19 cellular contexts compared by ENCODE assay signal in genomic region chr3:40660554-40660953, GRCh38.
DNase-seq lines count a peak whose midpoint lies in the region; ATAC-seq, FAIRE-seq and TF ChIP-seq lines count a peak whose summit lies in the region.
"Had no signal": no experiment of that assay in that cellular context is flagged by ENCODE, and none has a peak within 500 bp of the region (broad histone marks: within the 10 kb centered on the region; RNA-seq: fewer than 3 reads in every experiment).

No MANE protein-coding gene starts in this region.

- no peaks in the 10 kb centered on the region for H3K27me3 Mint-ChIP-seq in memory B cell
- H3K27me3 Mint-ChIP-seq in activated T-cell treated with anti-CD3 and anti-CD28 coated beads, Interleukin-2, amount 50 U/mL, for 24 hours: peaks cover 20% of the 10 kb centered on the region

- no peak overlapping the region for H3K4me3 Mint-ChIP-seq in memory B cell
- H3K4me3 Mint-ChIP-seq in activated T-cell treated with anti-CD3 and anti-CD28 coated beads, Interleukin-2, amount 50 U/mL, for 24 hours: no peak overlapping the region
- H3K4me3 Mint-ChIP-seq: CD4-positive, alpha-beta memory T cell; T-cell had no signal

- H3K36me3 Mint-ChIP-seq in memory B cell: peaks cover 17% of the 10 kb centered on the region
- H3K36me3 Mint-ChIP-seq in activated T-cell treated with anti-CD3 and anti-CD28 coated beads, Interleukin-2, amount 50 U/mL, for 24 hours (ENCODE audit: low read depth): no peaks in the 10 kb centered on the region
- H3K36me3 Mint-ChIP-seq: T-cell had no signal

- 83% methylated on average over 1 of the region's 1 CpG for WGBS in suprapubic skin

- DNase-seq in Right ventricle myocardium superior (no peak), right atrium auricular region (ENCODE audit: low spot score) (no peak), OCI-M1 (lab: John Stamatoyannopoulos, UW) (peak; percentile 29), memory B cell (ENCODE audit: low spot score in 2 of 2) (no peak), suprapubic skin (ENCODE audit: low spot score in 2 of 2) (no peak), GM12892 (ENCODE audit: insufficient read length) (no peak)
- DNase-seq in activated T-cell treated with anti-CD3 and anti-CD28 coated beads, Interleukin-2, amount 50 U/mL, for 24 hours: no peak
- DNase-seq: CD4-positive, alpha-beta memory T cell; DMS153; GDM1; GM23248; MM.1S; NCI-H146; NCI-H2081; NCI-H2171 treated with DMSO at 0.1 percent for 48 hours; NCI-H446 treated with DMSO at 0.1 percent for 48 hours; T-cell had no signal

- H3K27me3 ChIP-seq in right atrium auricular region: no peaks in the 10 kb centered on the region
- H3K27me3 ChIP-seq in suprapubic skin: no peaks in the 10 kb centered on the region

- no peaks in the 10 kb centered on the region for H3K4me1 ChIP-seq in right atrium auricular region
- no peaks in the 10 kb centered on the region for H3K4me1 ChIP-seq in suprapubic skin
- H3K4me1 ChIP-seq: A549, HAP-1 had no signal

- H3K4me3 ChIP-seq in right atrium auricular region (no peak overlapping the region), suprapubic skin (no peak overlapping the region)
- H3K4me3 ChIP-seq: A549, GM23248, HAP-1 had no signal

- TF ChIP-seq POLR2A in suprapubic skin (IDR thresholded peaks at IDR 0.05): no peak
- no peak for TF ChIP-seq POLR2A in GM12892 (IDR thresholded peaks at IDR 0.05; ENCODE audit: low read depth, low read length)

- H3K9me3 Mint-ChIP-seq in memory B cell: no peaks in the 10 kb centered on the region
- peaks cover 3% of the 10 kb centered on the region for H3K9me3 Mint-ChIP-seq in activated T-cell treated with anti-CD3 and anti-CD28 coated beads, Interleukin-2, amount 50 U/mL, for 24 hours

- H3K4me1 Mint-ChIP-seq in memory B cell: peaks cover 26% of the 10 kb centered on the region
- no peaks in the 10 kb centered on the region for H3K4me1 Mint-ChIP-seq in activated T-cell treated with anti-CD3 and anti-CD28 coated beads, Interleukin-2, amount 50 U/mL, for 24 hours (ENCODE audit: low read depth)
- H3K4me1 Mint-ChIP-seq: CD4-positive, alpha-beta memory T cell; T-cell had no signal

- H3K36me3 ChIP-seq in right atrium auricular region (no peaks in the 10 kb centered on the region), suprapubic skin (no peaks in the 10 kb centered on the region)
- H3K36me3 ChIP-seq: HAP-1 had no signal

- H3K27ac Mint-ChIP-seq in memory B cell: peak overlapping the region; percentile 67
- no peak overlapping the region for H3K27ac Mint-ChIP-seq in activated T-cell treated with anti-CD3 and anti-CD28 coated beads, Interleukin-2, amount 50 U/mL, for 24 hours
- H3K27ac Mint-ChIP-seq: CD4-positive, alpha-beta memory T cell; T-cell had no signal

- no peak for FAIRE-seq in GM12892 (lab: Jason Lieb, UNC)
- FAIRE-seq: A549 had no signal

- ATAC-seq in Right ventricle myocardium superior (ENCODE audit: poor library complexity) (peak; percentile 63), memory B cell (ENCODE audit: low read depth) (no peak)
- ATAC-seq: A549, T-cell had no signal

- TF ChIP-seq EP300 in suprapubic skin (IDR thresholded peaks at IDR 0.05): no peak

- H3K9me3 ChIP-seq in right atrium auricular region (no peaks in the 10 kb centered on the region), suprapubic skin (no peaks in the 10 kb centered on the region)
- H3K9me3 ChIP-seq: A549, HAP-1 had no signal

- intact Hi-C loops in Right ventricle myocardium superior (cut with DNase I): no loop called here

- TF ChIP-seq CTCF in right atrium auricular region (IDR thresholded peaks at IDR 0.05): no peak
- TF ChIP-seq CTCF in suprapubic skin (IDR thresholded peaks at IDR 0.05): no peak

- H3K27ac ChIP-seq in right atrium auricular region: no peak overlapping the region
- H3K27ac ChIP-seq in suprapubic skin: no peak overlapping the region
- H3K27ac ChIP-seq: A549, GM23248 had no signal
